ENCODE assay signal across 16 cellular contexts in the genomic region with DNA sequence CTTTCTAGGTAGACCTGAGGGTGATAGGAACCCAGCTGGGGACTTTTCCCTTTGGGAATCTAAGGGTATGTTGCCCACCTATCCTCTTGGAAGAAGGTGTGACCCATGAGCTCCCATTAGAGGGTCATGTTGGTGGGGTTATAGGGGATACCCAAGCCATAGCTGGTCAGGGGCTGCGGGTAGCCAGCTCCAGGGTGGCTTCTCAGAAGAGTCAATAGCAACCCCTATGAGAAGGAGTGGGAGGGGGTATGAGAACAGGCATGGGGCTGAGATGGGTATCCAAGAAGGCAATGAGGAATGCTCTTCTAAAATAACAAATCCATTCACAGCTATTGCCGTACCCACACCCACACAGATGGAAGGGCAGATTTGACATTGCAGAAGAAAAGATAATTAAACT.
A peak's percentile ranks its signal among the peaks of the same experiment; 100 is the strongest.
DNase-seq lines count a peak whose midpoint lies in the region; ATAC-seq and TF ChIP-seq lines count a peak whose summit lies in the region.
"Had no signal": no experiment of that assay in that cellular context is flagged by ENCODE, and none has a peak within 500 bp of the region (broad histone marks: within the 10 kb centered on the region; RNA-seq: fewer than 3 reads in every experiment).

No MANE protein-coding gene starts in this region.

- no peak for TF ChIP-seq CTCF in endodermal cell (conservative IDR thresholded peaks at IDR 0.05)

- H3K27ac Mint-ChIP-seq in activated CD4-positive, alpha-beta T cell treated with anti-CD3 and anti-CD28 coated beads for 36 hours: peak overlapping the region; percentile 84
- H3K27ac Mint-ChIP-seq in activated naive CD4-positive, alpha-beta T cell treated with anti-CD3 and anti-CD28 coated beads, Interleukin-2, amount 50 U/mL, for 24 hours: peak overlapping the region; percentile 85
- peak overlapping the region; percentile 81 for H3K27ac Mint-ChIP-seq in T-helper 17 cell
- no peak overlapping the region for H3K27ac Mint-ChIP-seq in endodermal cell
- H3K27ac Mint-ChIP-seq: CD14-positive monocyte; CD8-positive, alpha-beta T cell; GM23338 had no signal

- H3K36me3 ChIP-seq in endodermal cell (ENCODE audit: control insufficient read depth, insufficient read depth, low read length): no peaks in the 10 kb centered on the region

- WGBS in endodermal cell (ENCODE audit: insufficient coverage in 1 of 2, insufficient read length in 1 of 2), 2 experiments: 94 to 100% methylated on average over 1 of the region's 2 CpGs

- no peak for DNase-seq in activated CD4-positive, alpha-beta T cell treated with anti-CD3 and anti-CD28 coated beads for 36 hours
- DNase-seq in activated CD4-positive, alpha-beta T cell treated with anti-CD3 and anti-CD28 coated beads for 4 hours: no peak
- DNase-seq in activated naive CD4-positive, alpha-beta T cell treated with anti-CD3 and anti-CD28 coated beads, Interleukin-2, amount 50 U/mL, for 16 hours: no peak
- DNase-seq in T-helper 17 cell (no peak), endodermal cell (peak; percentile 7), cortex of kidney (lab: John Stamatoyannopoulos, UW) (no peak)
- DNase-seq: COR-L47, DND-41, GDM1, H7 had no signal

- intact Hi-C loops in activated CD4-positive, alpha-beta T cell treated with anti-CD3 and anti-CD28 coated beads for 36 hours (cut with DNase I, micrococcal nuclease): loop anchor here in 1 of 2 experiments (5.0 kb wide), 2 partner anchors 38 to 53 kb away; no protein-coding TSS in a partner anchor

- no peak overlapping the region for H3K4me3 Mint-ChIP-seq in activated CD4-positive, alpha-beta T cell treated with anti-CD3 and anti-CD28 coated beads for 36 hours
- H3K4me3 Mint-ChIP-seq in activated naive CD4-positive, alpha-beta T cell treated with anti-CD3 and anti-CD28 coated beads, Interleukin-2, amount 50 U/mL, for 24 hours: no peak overlapping the region
- H3K4me3 Mint-ChIP-seq in T-helper 17 cell: no peak overlapping the region
- H3K4me3 Mint-ChIP-seq in endodermal cell: no peak overlapping the region
- H3K4me3 Mint-ChIP-seq: CD14-positive monocyte; CD8-positive, alpha-beta T cell; GM23338 had no signal

- no peak overlapping the region for H3K4me3 ChIP-seq in endodermal cell (ENCODE audit: low read length)
- H3K4me3 ChIP-seq: GM23338 had no signal

- no peak overlapping the region for H3K27ac ChIP-seq in endodermal cell (ENCODE audit: low read depth, low read length)
- H3K27ac ChIP-seq: 22Rv1 had no signal

- no peaks in the 10 kb centered on the region for H3K9me3 Mint-ChIP-seq in activated CD4-positive, alpha-beta T cell treated with anti-CD3 and anti-CD28 coated beads for 36 hours (ENCODE audit: low read depth)
- no peaks in the 10 kb centered on the region for H3K9me3 Mint-ChIP-seq in activated naive CD4-positive, alpha-beta T cell treated with anti-CD3 and anti-CD28 coated beads, Interleukin-2, amount 50 U/mL, for 24 hours
- no peaks in the 10 kb centered on the region for H3K9me3 Mint-ChIP-seq in endodermal cell
- H3K9me3 Mint-ChIP-seq: CD8-positive, alpha-beta T cell; GM23338 had no signal

- CTCF ChIA-PET in activated CD4-positive, alpha-beta T cell treated with anti-CD3 and anti-CD28 coated beads for 36 hours (lab: Charles Lee): interaction anchor here (0.8 kb wide), 1 partner anchor 60 kb away, joined by 3 read pairs; no protein-coding TSS in a partner anchor

- no peaks in the 10 kb centered on the region for H3K27me3 ChIP-seq in endodermal cell (ENCODE audit: control insufficient read depth, insufficient read depth, low read length, poor library complexity, severe bottlenecking)

- peaks cover 1% of the 10 kb centered on the region for H3K36me3 Mint-ChIP-seq in activated CD4-positive, alpha-beta T cell treated with anti-CD3 and anti-CD28 coated beads for 36 hours (ENCODE audit: low read depth)
- H3K36me3 Mint-ChIP-seq in activated naive CD4-positive, alpha-beta T cell treated with anti-CD3 and anti-CD28 coated beads, Interleukin-2, amount 50 U/mL, for 24 hours: no peaks in the 10 kb centered on the region
- H3K36me3 Mint-ChIP-seq in T-helper 17 cell (ENCODE audit: low read depth): peaks cover 2% of the 10 kb centered on the region
- no peaks in the 10 kb centered on the region for H3K36me3 Mint-ChIP-seq in endodermal cell (ENCODE audit: low read depth)
- H3K36me3 Mint-ChIP-seq: CD14-positive monocyte had no signal

- ATAC-seq in activated CD4-positive, alpha-beta T cell treated with anti-CD3 and anti-CD28 coated beads for 36 hours: no peak
- no peak for ATAC-seq in T-helper 17 cell
- ATAC-seq in HG02973 (IDR thresholded peaks at IDR 0.05; ENCODE audit: unreplicated experiment): no peak
- ATAC-seq: CD8-positive, alpha-beta T cell; GM23338 had no signal

- H3K4me1 ChIP-seq in endodermal cell (ENCODE audit: control insufficient read depth, insufficient read depth, low read length): no peaks in the 10 kb centered on the region

- H3K9ac ChIP-seq in endodermal cell (ENCODE audit: extremely low read depth, low read length, poor library complexity, severe bottlenecking): no peak overlapping the region

- POLR2A ChIA-PET in activated CD4-positive, alpha-beta T cell treated with anti-CD3 and anti-CD28 coated beads for 36 hours (lab: Charles Lee): no interaction called here

- H3K27me3 Mint-ChIP-seq in activated CD4-positive, alpha-beta T cell treated with anti-CD3 and anti-CD28 coated beads for 36 hours: no peaks in the 10 kb centered on the region
- H3K27me3 Mint-ChIP-seq in activated naive CD4-positive, alpha-beta T cell treated with anti-CD3 and anti-CD28 coated beads, Interleukin-2, amount 50 U/mL, for 24 hours: no peaks in the 10 kb centered on the region
- peaks cover 9% of the 10 kb centered on the region for H3K27me3 Mint-ChIP-seq in T-helper 17 cell
- no peaks in the 10 kb centered on the region for H3K27me3 Mint-ChIP-seq in endodermal cell (ENCODE audit: insufficient read depth)

- H3K4me1 Mint-ChIP-seq in activated CD4-positive, alpha-beta T cell treated with anti-CD3 and anti-CD28 coated beads for 36 hours: peaks cover 51% of the 10 kb centered on the region
- peaks cover 38% of the 10 kb centered on the region for H3K4me1 Mint-ChIP-seq in activated naive CD4-positive, alpha-beta T cell treated with anti-CD3 and anti-CD28 coated beads, Interleukin-2, amount 50 U/mL, for 24 hours
- H3K4me1 Mint-ChIP-seq in T-helper 17 cell: peaks cover 8% of the 10 kb centered on the region
- peaks cover 18% of the 10 kb centered on the region for H3K4me1 Mint-ChIP-seq in endodermal cell
- H3K4me1 Mint-ChIP-seq: CD14-positive monocyte, GM23338 had no signal

- H3K9me3 ChIP-seq in T-helper 17 cell (ENCODE audit: control insufficient read depth, low read length, poor library complexity, severe bottlenecking) (no peaks in the 10 kb centered on the region), endodermal cell (ENCODE audit: control insufficient read depth, low read length) (no peaks in the 10 kb centered on the region)
